In genomic region chr14:50531595-50532501, GRCh38 we compare ENCODE assay signal across 1 cellular context.
A peak's percentile ranks its signal among the peaks of the same experiment; 100 is the strongest.
TF ChIP-seq lines count a peak whose summit lies in the region.

No MANE protein-coding gene starts in this region.

TF ChIP-seq in K562, 482 proteins besides CTCF, POLR2A, EP300 and RAD21 (continued from another document and continues in another):
- peak; percentile 49 to 60; a peak in 1 of 4 replicates for TF ChIP-seq UBTF (IDR thresholded peaks at IDR 0.05; ENCODE audit: borderline replicate concordance in 1 of 2, low read depth in 2 of 2, low read length in 2 of 2)
- TF ChIP-seq TAF1 (IDR thresholded peaks at IDR 0.05; ENCODE audit: control insufficient read depth, extremely low read depth, insufficient read depth, low read length, severe bottlenecking): peak; percentile 17
- no peak for TF ChIP-seq REST (CRISPR knock-in tag; IDR thresholded peaks at IDR 0.05; ENCODE audit: low read depth)
- peak; percentile 21; the same call in 1 of the 2 replicates for TF ChIP-seq MGA (IDR thresholded peaks at IDR 0.05)
- no peak for TF ChIP-seq E2F4 (CRISPR knock-in tag; IDR thresholded peaks at IDR 0.05; ENCODE audit: low read depth)
- TF ChIP-seq TAF15 (IDR thresholded peaks at IDR 0.05; ENCODE audit: low read depth, low read length): no peak
- no peak for TF ChIP-seq ZNF518B (CRISPR knock-in tag; IDR thresholded peaks at IDR 0.05)
- no peak for TF ChIP-seq ZSCAN32 (CRISPR knock-in tag; IDR thresholded peaks at IDR 0.05)
- no peak for TF ChIP-seq DDX20 (tag; IDR thresholded peaks at IDR 0.05; ENCODE audit: low read depth)
- no peak for TF ChIP-seq FOXP4 (CRISPR knock-in tag; IDR thresholded peaks at IDR 0.05; ENCODE audit: borderline replicate concordance)
- TF ChIP-seq ZNF395 (CRISPR knock-in tag; IDR thresholded peaks at IDR 0.05): peak; percentile 76
- TF ChIP-seq YY1 (IDR thresholded peaks at IDR 0.05; ENCODE audit: borderline replicate concordance in 1 of 3, control insufficient read depth in 1 of 3, extremely low read depth in 1 of 3, insufficient read depth in 3 of 3, insufficient read length in 1 of 3, insufficient replicate concordance in 2 of 3, low read depth in 1 of 3, low read length in 2 of 3): peak in 1 of 3 experiments; percentile 59
- no peak for TF ChIP-seq ATF2 (CRISPR knock-in tag; IDR thresholded peaks at IDR 0.05)
